In genomic region chr9:33355933-33356332, GRCh38 we compare ENCODE assay signal across 2 cellular contexts.
TF ChIP-seq lines count a peak whose summit lies in the region.

No MANE protein-coding gene starts in this region.

TF ChIP-seq in HepG2, 621 proteins besides CTCF, POLR2A, EP300 and RAD21:
- TF ChIP-seq ZNF7 (CRISPR knock-in tag; IDR thresholded peaks at IDR 0.05) (peak; percentile 90), ZNF678 (CRISPR knock-in tag; IDR thresholded peaks at IDR 0.05) (no peak)
TF ChIP-seq in HepG2: peak in this region for 1.

TF ChIP-seq in K562, 482 proteins besides CTCF, POLR2A, EP300 and RAD21:
- TF ChIP-seq ZFP36 (IDR thresholded peaks at IDR 0.05; ENCODE audit: low read depth, low read length, partially characterized antibody) (peak; percentile 35), RBM25 (IDR thresholded peaks at IDR 0.05; ENCODE audit: low read depth, low read length, severe bottlenecking) (peak; percentile 59), DNMT1 (IDR thresholded peaks at IDR 0.05) (no peak)
